Comparison of ENCODE assay signal across 21 cellular contexts in the genomic region with DNA sequence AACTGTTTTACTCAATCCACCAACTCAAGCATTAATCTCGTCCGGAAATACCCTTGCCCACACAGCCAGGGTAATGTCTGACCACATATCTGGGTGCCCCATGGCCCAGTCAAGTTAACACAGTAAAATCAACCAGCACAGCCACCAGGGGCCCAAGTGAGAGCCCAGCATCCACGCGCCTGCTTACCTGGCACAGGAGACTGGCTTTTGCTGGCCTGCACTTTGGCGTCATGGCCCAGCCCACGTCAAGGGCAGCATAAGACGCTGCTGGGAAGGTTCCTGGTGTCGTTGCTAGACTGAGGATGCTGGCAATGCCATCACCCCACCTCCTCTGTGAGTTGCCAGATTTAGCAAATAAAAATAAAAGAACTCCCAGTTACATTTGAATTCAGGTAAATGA.
"Had no signal": no experiment of that assay in that cellular context is flagged by ENCODE, and none has a peak within 500 bp of the region (broad histone marks: within the 10 kb centered on the region; RNA-seq: fewer than 3 reads in every experiment).

No MANE protein-coding gene starts in this region.

- FAIRE-seq: small intestine had no signal

- DNase-seq: activated CD4-positive, alpha-beta T cell treated with anti-CD3 and anti-CD28 coated beads, Interleukin-2, amount 10 ng/mL, durations not matched to agents 24 days and 14 days; activated CD8-positive, alpha-beta T cell treated with anti-CD3 and anti-CD28 coated beads for 36 hours; activated naive CD4-positive, alpha-beta T cell treated with anti-CD3 and anti-CD28 coated beads, Interleukin-2, amount 10 ng/mL, durations not matched to agents 7 days and 5 days; activated T-cell treated with anti-CD3 and anti-CD28 coated beads, Interleukin-2, amount 50 U/mL, for 4 hours; amygdala; cortex of kidney; hypothalamus; left ventricle myocardium superior; mesenchymal stem cell; mucosa of descending colon; nephron progenitor cell; nucleus accumbens; small intestine; stimulated activated CD4-positive, alpha-beta T cell treated with anti-CD3 and anti-CD28 coated beads, Interleukin-15, amount 100 ng/mL, for 24 hours; stimulated activated naive CD4-positive, alpha-beta T cell treated with Interleukin-2 at 50 U/mL for 16 hours; upper lobe of left lung had no signal

- H3K27me3 ChIP-seq: upper lobe of left lung had no signal

- H3K4me3 ChIP-seq: gastroesophageal sphincter, mucosa of descending colon, thoracic aorta, upper lobe of left lung had no signal

- H3K9me3 Mint-ChIP-seq: activated CD4-positive, alpha-beta T cell treated with anti-CD3 and anti-CD28 coated beads, Interleukin-2, amount 10 ng/mL, durations not matched to agents 24 days and 14 days; activated CD8-positive, alpha-beta T cell treated with anti-CD3 and anti-CD28 coated beads for 36 hours; activated naive CD4-positive, alpha-beta T cell treated with anti-CD3 and anti-CD28 coated beads, Interleukin-2, amount 10 ng/mL, durations not matched to agents 7 days and 5 days; activated T-cell treated with anti-CD3 and anti-CD28 coated beads, Interleukin-2, amount 50 U/mL, for 4 hours; nephron progenitor cell had no signal

- H3K4me1 ChIP-seq: gastroesophageal sphincter, upper lobe of left lung had no signal

- H3K36me3 ChIP-seq: gastroesophageal sphincter, thoracic aorta, upper lobe of left lung had no signal

- H3K9me3 ChIP-seq: mucosa of descending colon, thoracic aorta, upper lobe of left lung had no signal

- ATAC-seq: activated CD4-positive, CD25-positive, alpha-beta regulatory T cell treated with anti-CD3 and anti-CD28 coated beads, Interleukin-2, amount 50 U/mL, for 24 hours; activated CD8-positive, alpha-beta T cell treated with anti-CD3 and anti-CD28 coated beads for 36 hours; activated T-cell treated with anti-CD3 and anti-CD28 coated beads, Interleukin-2, amount 50 U/mL, for 4 hours; gastroesophageal sphincter; left ventricle myocardium superior; mucosa of descending colon; sciatic nerve had no signal

- H3K27ac ChIP-seq: epithelial cell of prostate, gastroesophageal sphincter, thoracic aorta, upper lobe of left lung had no signal

- H3K4me1 Mint-ChIP-seq: activated naive CD4-positive, alpha-beta T cell treated with anti-CD3 and anti-CD28 coated beads, Interleukin-2, amount 10 ng/mL, durations not matched to agents 7 days and 5 days had no signal

- H3K27ac Mint-ChIP-seq: activated CD4-positive, alpha-beta T cell treated with anti-CD3 and anti-CD28 coated beads, Interleukin-2, amount 10 ng/mL, durations not matched to agents 24 days and 14 days; activated CD8-positive, alpha-beta T cell treated with anti-CD3 and anti-CD28 coated beads for 36 hours; activated naive CD4-positive, alpha-beta T cell treated with anti-CD3 and anti-CD28 coated beads, Interleukin-2, amount 10 ng/mL, durations not matched to agents 7 days and 5 days; nephron progenitor cell had no signal

- H3K36me3 Mint-ChIP-seq: activated naive CD4-positive, alpha-beta T cell treated with anti-CD3 and anti-CD28 coated beads, Interleukin-2, amount 10 ng/mL, durations not matched to agents 7 days and 5 days had no signal

- H3K4me3 Mint-ChIP-seq: activated CD4-positive, alpha-beta T cell treated with anti-CD3 and anti-CD28 coated beads, Interleukin-2, amount 10 ng/mL, durations not matched to agents 24 days and 14 days; activated CD8-positive, alpha-beta T cell treated with anti-CD3 and anti-CD28 coated beads for 36 hours; activated naive CD4-positive, alpha-beta T cell treated with anti-CD3 and anti-CD28 coated beads, Interleukin-2, amount 10 ng/mL, durations not matched to agents 7 days and 5 days; activated T-cell treated with anti-CD3 and anti-CD28 coated beads, Interleukin-2, amount 50 U/mL, for 4 hours; nephron progenitor cell had no signal
